12 cellular contexts compared by ENCODE assay signal in genomic region chr10:110032801-110033723, GRCh38. TPM values are rescaled to one million over a fixed set of nuclear protein-coding genes. Genes with fewer than 3 reads are reported as not detected.
DNase-seq lines count a peak whose midpoint lies in the region; ATAC-seq lines count a peak whose summit lies in the region.
"Had no signal": no experiment of that assay in that cellular context is flagged by ENCODE, and none has a peak within 500 bp of the region (broad histone marks: within the 10 kb centered on the region; RNA-seq: fewer than 3 reads in every experiment).

No MANE protein-coding gene starts in this region.

- H2AFZ ChIP-seq in GM23248 = no peak overlapping the region

- no peak overlapping the region for H3K27ac ChIP-seq in GM23248

- peaks cover 27% of the 10 kb centered on the region for H3F3A ChIP-seq in GM23248 (ENCODE audit: insufficient read depth)

- H3K9me3 ChIP-seq in GM23248 (ENCODE audit: low read depth) = no peaks in the 10 kb centered on the region

- no peak overlapping the region for H3K9ac ChIP-seq in GM23248

- H3K27ac Mint-ChIP-seq in activated CD4-positive, alpha-beta T cell treated with anti-CD3 and anti-CD28 coated beads, Interleukin-2, amount 10 ng/mL, durations not matched to agents 7 days and 5 days = no peak overlapping the region
- H3K27ac Mint-ChIP-seq: effector memory CD8-positive, alpha-beta T cell; progenitor cell of endocrine pancreas; stimulated activated naive CD8-positive, alpha-beta T cell treated with anti-CD3 and anti-CD28 coated beads, Interleukin-15, Interleukin-2, amounts not matched to agents 100 ng/mL and 50 ng/mL, for 24 hours had no signal

- peaks cover 5% of the 10 kb centered on the region; the same call in 1 of the 2 replicates for H4K20me1 ChIP-seq in GM23248 (ENCODE audit: insufficient read depth)

- no peak overlapping the region for H3K4me3 Mint-ChIP-seq in activated CD4-positive, alpha-beta T cell treated with anti-CD3 and anti-CD28 coated beads, Interleukin-2, amount 10 ng/mL, durations not matched to agents 7 days and 5 days
- H3K4me3 Mint-ChIP-seq: effector memory CD8-positive, alpha-beta T cell; stimulated activated naive CD8-positive, alpha-beta T cell treated with anti-CD3 and anti-CD28 coated beads, Interleukin-15, Interleukin-2, amounts not matched to agents 100 ng/mL and 50 ng/mL, for 24 hours had no signal

- peak overlapping the region; percentile 22 for H3K4me2 ChIP-seq in GM23248 (ENCODE audit: unreplicated experiment)

- intact Hi-C loops in left ventricle myocardium superior (cut with micrococcal nuclease) = no loop called here

- CTCF ChIA-PET in activated CD4-positive, alpha-beta T cell treated with anti-CD3 and anti-CD28 coated beads, Interleukin-2, amount 10 ng/mL, durations not matched to agents 7 days and 5 days (lab: Charles Lee) = interaction anchor here (0.6 kb wide), 1 partner anchor 82 kb away, joined by 4 read pairs; no protein-coding TSS in a partner anchor

- no peak for DNase-seq in GM23248
- peak in 30 of 58 donors; percentile 7 to 74 (median 38) for DNase-seq in anterior cingulate cortex (lab: John Stamatoyannopoulos, UW)
- DNase-seq in left ventricle myocardium superior = no peak
- peak; percentile 73 for DNase-seq in putamen (ENCODE audit: low spot score)
- no peak for DNase-seq in NAMALWA (ENCODE audit: low spot score)
- DNase-seq in activated CD8-positive, alpha-beta memory T cell treated with anti-CD3 and anti-CD28 coated beads, Interleukin-2, amount 50 U/mL, for 4 hours = no peak
- DNase-seq in activated CD4-positive, alpha-beta T cell treated with anti-CD3 and anti-CD28 coated beads, Interleukin-2, amount 10 ng/mL, durations not matched to agents 7 days and 5 days = no peak
- DNase-seq: effector memory CD8-positive, alpha-beta T cell; mammary epithelial cell; stimulated activated CD4-positive, alpha-beta T cell treated with anti-CD3 and anti-CD28 coated beads, Interleukin-4, amount 100 ng/mL, for 4 hours had no signal

- 41 to 49% methylated on average over 4 of the region's 4 CpGs for WGBS in GM23248 (ENCODE audit: low coverage in 1 of 2, low lambda C conversion rate in 2 of 2, missing lambda C conversion rate in 2 of 2), 2 experiments

- no peaks in the 10 kb centered on the region for H3K27me3 ChIP-seq in GM23248 (replicated peaks; ENCODE audit: insufficient read depth)

- in situ Hi-C loops in GM23248 (cut with MboI) = no loop called here

- H3K4me3 ChIP-seq in GM23248 = no peak overlapping the region

- no peaks in the 10 kb centered on the region for H3K9me3 Mint-ChIP-seq in activated CD4-positive, alpha-beta T cell treated with anti-CD3 and anti-CD28 coated beads, Interleukin-2, amount 10 ng/mL, durations not matched to agents 7 days and 5 days
- H3K9me3 Mint-ChIP-seq: effector memory CD8-positive, alpha-beta T cell; stimulated activated naive CD8-positive, alpha-beta T cell treated with anti-CD3 and anti-CD28 coated beads, Interleukin-15, Interleukin-2, amounts not matched to agents 100 ng/mL and 50 ng/mL, for 24 hours had no signal

- peaks cover 14% of the 10 kb centered on the region for H3K36me3 Mint-ChIP-seq in activated CD4-positive, alpha-beta T cell treated with anti-CD3 and anti-CD28 coated beads, Interleukin-2, amount 10 ng/mL, durations not matched to agents 7 days and 5 days (ENCODE audit: low read depth)

- no peaks in the 10 kb centered on the region for H3K27me3 Mint-ChIP-seq in activated CD4-positive, alpha-beta T cell treated with anti-CD3 and anti-CD28 coated beads, Interleukin-2, amount 10 ng/mL, durations not matched to agents 7 days and 5 days
- H3K27me3 Mint-ChIP-seq: effector memory CD8-positive, alpha-beta T cell; progenitor cell of endocrine pancreas; stimulated activated naive CD8-positive, alpha-beta T cell treated with anti-CD3 and anti-CD28 coated beads, Interleukin-15, Interleukin-2, amounts not matched to agents 100 ng/mL and 50 ng/mL, for 24 hours had no signal

- ATAC-seq in left ventricle myocardium superior = peak; percentile 75
- ATAC-seq: effector memory CD8-positive, alpha-beta T cell had no signal

- no peaks in the 10 kb centered on the region for H3K9me2 ChIP-seq in GM23248 (ENCODE audit: insufficient read depth)

- peaks cover 40% of the 10 kb centered on the region for H3K4me1 ChIP-seq in GM23248 (ENCODE audit: insufficient read depth)

- peaks cover 100% of the 10 kb centered on the region for H3K79me2 ChIP-seq in GM23248 (ENCODE audit: insufficient read depth)

- no peaks in the 10 kb centered on the region; the same call in 1 of the 2 replicates for H3K36me3 ChIP-seq in GM23248 (ENCODE audit: low read depth)

- H3K4me1 Mint-ChIP-seq in activated CD4-positive, alpha-beta T cell treated with anti-CD3 and anti-CD28 coated beads, Interleukin-2, amount 10 ng/mL, durations not matched to agents 7 days and 5 days = peaks cover 44% of the 10 kb centered on the region

- POLR2A ChIA-PET in activated CD4-positive, alpha-beta T cell treated with anti-CD3 and anti-CD28 coated beads, Interleukin-2, amount 10 ng/mL, durations not matched to agents 7 days and 5 days (lab: Charles Lee) = no interaction called here

RNA-seq across cellular contexts. Expression of gene ADD3, which starts 25.3 kb away (rescaled TPM):
- total RNA-seq in GM23248 (2014; rRNA removed; shearing (Covaris generic)) = 128 and 1,101 TPM in 2 replicates
- polyA plus RNA-seq in GM23248 (2016; fragmentation: Nextera tagmentation; extraction: Ambion mirVana) = 129 and 133 TPM in 2 replicates
- 117 TPM for total RNA-seq in left ventricle myocardium superior
- total RNA-seq in activated CD4-positive, alpha-beta T cell treated with anti-CD3 and anti-CD28 coated beads, Interleukin-2, amount 10 ng/mL, durations not matched to agents 7 days and 5 days = 100 to 1,000 TPM; 360 to 444 TPM

Comparison
In these comparisons a context has a peak if more than half of its experiments do, and no peak if none do; other contexts are left out.
1. DNase-seq: peak in anterior cingulate cortex (30 of 58) and putamen (single experiment); none in GM23248 (single experiment), left ventricle myocardium superior (single experiment), NAMALWA (single experiment), activated CD8-positive, alpha-beta memory T cell treated with anti-CD3 and anti-CD28 coated beads, Interleukin-2, amount 50 U/mL, for 4 hours (single experiment) and activated CD4-positive, alpha-beta T cell treated with anti-CD3 and anti-CD28 coated beads, Interleukin-2, amount 10 ng/mL, durations not matched to agents 7 days and 5 days (single experiment).